14 cellular contexts compared by ENCODE assay signal in genomic region chr6:43452896-43453295, GRCh38. TPM values are rescaled to one million over a fixed set of nuclear protein-coding genes. Genes with fewer than 3 reads are reported as not detected.
A peak's percentile ranks its signal among the peaks of the same experiment; 100 is the strongest.
DNase-seq lines count a peak whose midpoint lies in the region; ATAC-seq, FAIRE-seq and TF ChIP-seq lines count a peak whose summit lies in the region.
"Had no signal": no experiment of that assay in that cellular context is flagged by ENCODE, and none has a peak within 500 bp of the region (broad histone marks: within the 10 kb centered on the region; RNA-seq: fewer than 3 reads in every experiment).

No MANE protein-coding gene starts in this region.

- no peaks in the 10 kb centered on the region for H3K9me3 ChIP-seq in hepatocyte (ENCODE audit: low read depth)
- H3K9me3 ChIP-seq: BE2C had no signal

- ATAC-seq in activated naive CD8-positive, alpha-beta T cell treated with anti-CD3 and anti-CD28 coated beads, Interleukin-2, amount 50 U/mL, for 24 hours = no peak
- ATAC-seq in HG03095 (IDR thresholded peaks at IDR 0.05; ENCODE audit: unreplicated experiment) = no peak
- no peak for ATAC-seq in HG03175 (IDR thresholded peaks at IDR 0.05; ENCODE audit: unreplicated experiment)

- no peak overlapping the region for H3K4me3 ChIP-seq in hepatocyte
- H3K4me3 ChIP-seq: GM23248 had no signal

- H3K79me2 ChIP-seq in hepatocyte = no peaks in the 10 kb centered on the region

- peaks cover 2% of the 10 kb centered on the region for H3K36me3 Mint-ChIP-seq in activated naive CD8-positive, alpha-beta T cell
- peaks cover 3% of the 10 kb centered on the region for H3K36me3 Mint-ChIP-seq in activated naive CD8-positive, alpha-beta T cell treated with anti-CD3 and anti-CD28 coated beads, Interleukin-2, amount 50 U/mL, for 24 hours (ENCODE audit: low read depth)

- no peaks in the 10 kb centered on the region for H3K9me2 ChIP-seq in hepatocyte (replicated peaks; ENCODE audit: insufficient read depth)

- WGBS in hepatocyte (ENCODE audit: low lambda C conversion rate, missing lambda C conversion rate) = 94% methylated on average over 4 of the region's 4 CpGs

- DNase-seq in activated naive CD8-positive, alpha-beta T cell treated with anti-CD3 and anti-CD28 coated beads, Interleukin-2, amount 50 U/mL, for 24 hours = no peak
- DNase-seq in HTR-8/SVneo (ENCODE audit: insufficient read length, low spot score) = no peak
- DNase-seq in hepatocyte (ENCODE audit: low spot score) = peak; percentile 2
- no peak for DNase-seq in NCI-H345 (lab: John Stamatoyannopoulos, UW)
- DNase-seq: 8988T, BE2C, DMS 273 treated with DMSO at 0.1 percent for 48 hours, GM23248 had no signal

- no peak overlapping the region for H3K4me2 ChIP-seq in hepatocyte

- no peak overlapping the region for H3K27ac ChIP-seq in hepatocyte
- H3K27ac ChIP-seq: C4-2B, GM23248 had no signal

- H3K4me1 ChIP-seq in hepatocyte (ENCODE audit: insufficient read depth) = no peaks in the 10 kb centered on the region
- H3K4me1 ChIP-seq: BE2C had no signal

- no peak for TF ChIP-seq CTCF in hepatocyte (IDR thresholded peaks at IDR 0.05; ENCODE audit: poor library complexity)

- H3K27ac Mint-ChIP-seq in activated naive CD8-positive, alpha-beta T cell = no peak overlapping the region
- H3K27ac Mint-ChIP-seq in activated naive CD8-positive, alpha-beta T cell treated with anti-CD3 and anti-CD28 coated beads, Interleukin-2, amount 50 U/mL, for 24 hours = no peak overlapping the region

- H3K9me3 Mint-ChIP-seq in activated naive CD8-positive, alpha-beta T cell (ENCODE audit: low read depth) = no peaks in the 10 kb centered on the region
- no peaks in the 10 kb centered on the region for H3K9me3 Mint-ChIP-seq in activated naive CD8-positive, alpha-beta T cell treated with anti-CD3 and anti-CD28 coated beads, Interleukin-2, amount 50 U/mL, for 24 hours

- no peaks in the 10 kb centered on the region for H4K20me1 ChIP-seq in hepatocyte (ENCODE audit: insufficient read depth, poor library complexity, severe bottlenecking)

- H3K4me1 Mint-ChIP-seq in activated naive CD8-positive, alpha-beta T cell (ENCODE audit: low read depth) = peaks cover 18% of the 10 kb centered on the region
- peaks cover 14% of the 10 kb centered on the region for H3K4me1 Mint-ChIP-seq in activated naive CD8-positive, alpha-beta T cell treated with anti-CD3 and anti-CD28 coated beads, Interleukin-2, amount 50 U/mL, for 24 hours

- peak; percentile 62 for FAIRE-seq in HTR-8/SVneo (lab: Jason Lieb, UNC)
- FAIRE-seq: H54 had no signal

- no peak overlapping the region for H2AFZ ChIP-seq in hepatocyte
- H2AFZ ChIP-seq: GM23248 had no signal

- H3K27me3 ChIP-seq in hepatocyte = peaks cover 12% of the 10 kb centered on the region

- H3K36me3 ChIP-seq in hepatocyte (replicated peaks; ENCODE audit: insufficient read depth, low read depth) = no peaks in the 10 kb centered on the region
- H3K36me3 ChIP-seq: BE2C had no signal

- H3K27me3 Mint-ChIP-seq in activated naive CD8-positive, alpha-beta T cell = no peaks in the 10 kb centered on the region
- peaks cover 13% of the 10 kb centered on the region for H3K27me3 Mint-ChIP-seq in activated naive CD8-positive, alpha-beta T cell treated with anti-CD3 and anti-CD28 coated beads, Interleukin-2, amount 50 U/mL, for 24 hours

- peak overlapping the region; percentile 20 for H3K4me3 Mint-ChIP-seq in activated naive CD8-positive, alpha-beta T cell
- H3K4me3 Mint-ChIP-seq in activated naive CD8-positive, alpha-beta T cell treated with anti-CD3 and anti-CD28 coated beads, Interleukin-2, amount 50 U/mL, for 24 hours = no peak overlapping the region

RNA-seq across cellular contexts. Expression of gene DLK2, which starts 2.5 kb away (rescaled TPM):
- 0.33 and 0.60 TPM in 2 replicates for total RNA-seq in hepatocyte
- 1.8 and 2.1 TPM in 2 replicates for polyA plus RNA-seq in hepatocyte

RNA-seq across cellular contexts. Expression of gene TJAP1, which starts 24.5 kb away (rescaled TPM):
- total RNA-seq in hepatocyte = 14.6 and 16.4 TPM in 2 replicates
- polyA plus RNA-seq in hepatocyte = 10.3 and 13.8 TPM in 2 replicates

RNA-seq across cellular contexts. Expression of gene ABCC10, which starts 25.6 kb away (rescaled TPM):
- total RNA-seq in hepatocyte = 16.7 and 17.6 TPM in 2 replicates
- polyA plus RNA-seq in hepatocyte = 33.3 and 41.3 TPM in 2 replicates

RNA-seq across cellular contexts. Expression of gene LRRC73, which starts 57.2 kb away (rescaled TPM):
- 0.28 TPM in 1 of 2 replicates, not detected in the other for total RNA-seq in hepatocyte
- 0.07 and 0.22 TPM in 2 replicates for polyA plus RNA-seq in hepatocyte
- total RNA-seq: Daoy had no signal
